In genomic region chr4:89067407-89067806, GRCh38 we compare ENCODE assay signal across 19 cellular contexts. TPM values are rescaled to one million over a fixed set of nuclear protein-coding genes. Genes with fewer than 3 reads are reported as not detected.
DNase-seq lines count a peak whose midpoint lies in the region; ATAC-seq, FAIRE-seq and TF ChIP-seq lines count a peak whose summit lies in the region.
"Had no signal": no experiment of that assay in that cellular context is flagged by ENCODE, and none has a peak within 500 bp of the region (broad histone marks: within the 10 kb centered on the region; RNA-seq: fewer than 3 reads in every experiment).

No MANE protein-coding gene starts in this region.

- 0 out of 2 replicates have a peak, but pooled peaks cover 6% of the 10 kb centered on the region for H3F3A ChIP-seq in GM23248 (ENCODE audit: insufficient read depth)

- H2BK120ac ChIP-seq in mesendoderm (ENCODE audit: low read depth, low read length) = no peak overlapping the region

- H3K27ac ChIP-seq in GM23248 = 0 out of 2 replicates have a peak overlapping the region, but pooled peaks have one; percentile 17
- H3K27ac ChIP-seq in mesendoderm (ENCODE audit: low read depth, low read length) = no peak overlapping the region
- H3K27ac ChIP-seq: BLaER1 treated with 17β-estradiol and CSF1 and Interleukin-3, amounts not matched to agents 10 nM and 100 nM; KMS-11 had no signal

- H4K8ac ChIP-seq in mesendoderm (ENCODE audit: low read depth, low read length) = no peak overlapping the region

- no peaks in the 10 kb centered on the region for H3K36me3 Mint-ChIP-seq in type B pancreatic cell

- ATAC-seq in GM19452 (IDR thresholded peaks at IDR 0.05; ENCODE audit: unreplicated experiment) (no peak), left ventricle myocardium superior (no peak), HG03280 (IDR thresholded peaks at IDR 0.05; ENCODE audit: unreplicated experiment) (no peak)
- ATAC-seq: GM12878, HCT116 had no signal

- in situ Hi-C loops in GM23248 (cut with MboI) = no loop called here

- H4K5ac ChIP-seq in mesendoderm (ENCODE audit: low read length) = no peak overlapping the region

- no peak overlapping the region for H3K27ac Mint-ChIP-seq in type B pancreatic cell

- H3K4me1 ChIP-seq in GM23248 (ENCODE audit: insufficient read depth) = peaks cover 10% of the 10 kb centered on the region; the same call in 1 of the 2 replicates
- H3K4me1 ChIP-seq in mesendoderm (ENCODE audit: control insufficient read depth, low read depth, low read length) = no peaks in the 10 kb centered on the region

- H2AK5ac ChIP-seq in mesendoderm (ENCODE audit: low read length) = no peak overlapping the region

- H3K79me1 ChIP-seq in mesendoderm (ENCODE audit: low read length) = no peaks in the 10 kb centered on the region

- TF ChIP-seq CTCF in AG10803 (conservative IDR thresholded peaks at IDR 0.05; ENCODE audit: low read length) = no peak
- no peak for TF ChIP-seq CTCF in bronchial epithelial cell (IDR thresholded peaks at IDR 0.05; ENCODE audit: insufficient read depth, low read length, severe bottlenecking)
- TF ChIP-seq CTCF in type B pancreatic cell (conservative IDR thresholded peaks at IDR 0.05) = no peak

- H3K56ac ChIP-seq in mesendoderm (ENCODE audit: low read length) = no peak overlapping the region

- H2AFZ ChIP-seq in GM23248 = no peak overlapping the region

- no peak overlapping the region for H2BK15ac ChIP-seq in mesendoderm (replicated peaks; ENCODE audit: low read depth)

- H3K27me3 ChIP-seq in GM23248 (replicated peaks; ENCODE audit: insufficient read depth) (no peaks in the 10 kb centered on the region), bronchial epithelial cell (ENCODE audit: control insufficient read depth, insufficient read depth, low read length) (no peaks in the 10 kb centered on the region), mesendoderm (ENCODE audit: insufficient read depth, low read length, poor library complexity) (no peaks in the 10 kb centered on the region)
- H3K27me3 ChIP-seq: BLaER1 treated with 17β-estradiol and CSF1 and Interleukin-3, amounts not matched to agents 10 nM and 100 nM; MG63 had no signal

- H2BK5ac ChIP-seq in mesendoderm (ENCODE audit: low read length) = no peak overlapping the region

- H3K4me3 ChIP-seq in AG10803 (ENCODE audit: low read length) (no peak overlapping the region), GM23248 (no peak overlapping the region), bronchial epithelial cell (ENCODE audit: low read depth, low read length) (no peak overlapping the region), mesendoderm (ENCODE audit: low read length) (no peak overlapping the region)
- H3K4me3 ChIP-seq: BLaER1 treated with 17β-estradiol and CSF1 and Interleukin-3, amounts not matched to agents 10 nM and 100 nM; GM12878; MG63 had no signal

- no peak overlapping the region for H3K23ac ChIP-seq in mesendoderm (ENCODE audit: low read length)

- no peak overlapping the region for H3K4ac ChIP-seq in mesendoderm (ENCODE audit: low read depth, low read length)

- H3K9ac ChIP-seq in GM23248 (no peak overlapping the region), mesendoderm (ENCODE audit: low read length) (no peak overlapping the region)
- H3K9ac ChIP-seq: BLaER1 treated with 17β-estradiol and CSF1 and Interleukin-3, amounts not matched to agents 10 nM and 100 nM; KMS-11 had no signal

- intact Hi-C loops in left ventricle myocardium superior (cut with micrococcal nuclease) = no loop called here

- H3K4me2 ChIP-seq in GM23248 (ENCODE audit: unreplicated experiment) (no peak overlapping the region), mesendoderm (ENCODE audit: low read length) (no peak overlapping the region)
- H3K4me2 ChIP-seq: BLaER1 treated with 17β-estradiol and CSF1 and Interleukin-3, amounts not matched to agents 10 nM and 100 nM; KMS-11 had no signal

- H3K4me3 Mint-ChIP-seq in type B pancreatic cell = no peak overlapping the region

- H3K36me3 ChIP-seq in GM23248 (ENCODE audit: low read depth) = no peaks in the 10 kb centered on the region
- H3K36me3 ChIP-seq in bronchial epithelial cell (ENCODE audit: control insufficient read depth, insufficient read depth, low read length) = no peaks in the 10 kb centered on the region
- H3K36me3 ChIP-seq in mesendoderm (ENCODE audit: control insufficient read depth, insufficient read depth, low read length) = no peaks in the 10 kb centered on the region
- H3K36me3 ChIP-seq: BLaER1 treated with 17β-estradiol and CSF1 and Interleukin-3, amounts not matched to agents 10 nM and 100 nM; MG63 had no signal

- no peak overlapping the region for H3K18ac ChIP-seq in mesendoderm (ENCODE audit: low read length)

- no peaks in the 10 kb centered on the region for H4K20me1 ChIP-seq in GM23248 (ENCODE audit: insufficient read depth)
- H4K20me1 ChIP-seq: BLaER1 treated with 17β-estradiol and CSF1 and Interleukin-3, amounts not matched to agents 10 nM and 100 nM had no signal

- no peak for FAIRE-seq in bronchial epithelial cell (lab: Jason Lieb, UNC)
- FAIRE-seq: GM12878, GM18507 had no signal

- no peaks in the 10 kb centered on the region for H3K9me3 Mint-ChIP-seq in type B pancreatic cell

- H3K9me2 ChIP-seq in GM23248 (ENCODE audit: insufficient read depth) = no peaks in the 10 kb centered on the region

- no peaks in the 10 kb centered on the region for H3K79me2 ChIP-seq in GM23248 (ENCODE audit: insufficient read depth)
- H3K79me2 ChIP-seq in mesendoderm (ENCODE audit: control insufficient read depth, insufficient read depth, low read length) = no peaks in the 10 kb centered on the region

- no peaks in the 10 kb centered on the region for H3K4me1 Mint-ChIP-seq in type B pancreatic cell (ENCODE audit: unreplicated experiment)

- H3K9me3 ChIP-seq in GM23248 (ENCODE audit: low read depth) = no peaks in the 10 kb centered on the region
- H3K9me3 ChIP-seq: MG63 had no signal

- no peaks in the 10 kb centered on the region for H3K27me3 Mint-ChIP-seq in type B pancreatic cell

- DNase-seq in AG10803 (ENCODE audit: low read depth) (peak; percentile 35), GM23248 (peak; percentile 48), bronchial epithelial cell (ENCODE audit: low read depth) (peak; percentile 33), mesendoderm (peak; percentile 66), left ventricle myocardium superior (no peak), type B pancreatic cell (ENCODE audit: extremely low spot score, unreplicated experiment) (no peak)
- DNase-seq: DMS 273 treated with DMSO at 0.1 percent for 48 hours, MG63, NCI-H1092 treated with DMSO at 0.1 percent for 48 hours, NCI-H1694 treated with DMSO at 0.1 percent for 48 hours, NCI-H2171 had no signal

RNA-seq across cellular contexts. Expression of gene FAM13A, which starts 10.4 kb away (rescaled TPM):
- total RNA-seq in GM23248 (2014; rRNA removed; shearing (Covaris generic)) = 6.6 and 7.8 TPM in 2 replicates
- polyA plus RNA-seq in GM23248 (2016; fragmentation: Nextera tagmentation; extraction: Ambion mirVana) = 5.3 and 5.5 TPM in 2 replicates
- total RNA-seq in bronchial epithelial cell (5.8 and 6.0 TPM in 2 replicates), left ventricle myocardium superior (13.7 TPM), type B pancreatic cell (ENCODE audit: low replicate concordance) (29.5 and 46.8 TPM in 2 replicates)
- 9.0 TPM for polyA plus RNA-seq in mesendoderm (2013, experiment 1 of 2)
- polyA plus RNA-seq in mesendoderm (2013, experiment 2 of 2) = 9.4 TPM
- total RNA-seq: OCI-LY7 had no signal

RNA-seq across cellular contexts. Expression of gene TIGD2, which starts 43.9 kb away (rescaled TPM):
- 9.9 and 10.5 TPM in 2 replicates for total RNA-seq in GM23248 (2014; rRNA removed; shearing (Covaris generic))
- polyA plus RNA-seq in GM23248 (2016; fragmentation: Nextera tagmentation; extraction: Ambion mirVana) = 7.2 and 7.6 TPM in 2 replicates
- total RNA-seq in bronchial epithelial cell = 9.0 and 9.2 TPM in 2 replicates
- 6.6 TPM for polyA plus RNA-seq in mesendoderm (2013, experiment 1 of 2)
- 6.8 TPM for polyA plus RNA-seq in mesendoderm (2013, experiment 2 of 2)
- total RNA-seq in left ventricle myocardium superior = 2.4 TPM
- total RNA-seq in type B pancreatic cell (ENCODE audit: low replicate concordance) = 13.2 and 15.5 TPM in 2 replicates

Comparison
In these comparisons a context has a peak if more than half of its experiments do, and no peak if none do; other contexts are left out.
1. DNase-seq: peak in AG10803 (single experiment), GM23248 (single experiment), bronchial epithelial cell (single experiment) and mesendoderm (single experiment); none in left ventricle myocardium superior (single experiment) and type B pancreatic cell (single experiment).